19 cellular contexts compared by ENCODE assay signal in the genomic region with DNA sequence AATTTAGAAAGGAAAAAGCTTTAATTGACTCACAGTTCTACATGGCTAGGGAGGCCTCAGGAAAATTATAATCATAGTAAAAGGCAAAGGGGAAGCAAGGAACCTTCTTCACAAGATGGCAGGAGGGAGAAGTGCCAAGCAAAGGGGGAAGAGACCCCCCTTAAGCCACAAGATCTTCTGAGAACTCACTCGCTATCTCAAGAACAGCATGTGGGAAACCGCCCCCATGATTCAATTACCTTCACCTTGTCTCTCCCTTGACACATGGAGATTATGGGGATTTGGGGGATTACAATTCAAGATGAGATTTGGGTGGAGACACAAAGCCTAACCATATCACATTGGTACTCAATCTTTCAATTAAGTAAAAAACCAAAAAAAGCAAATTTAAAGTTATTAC.
DNase-seq lines count a peak whose midpoint lies in the region; ATAC-seq and TF ChIP-seq lines count a peak whose summit lies in the region.
"Had no signal": no experiment of that assay in that cellular context is flagged by ENCODE, and none has a peak within 500 bp of the region (broad histone marks: within the 10 kb centered on the region; RNA-seq: fewer than 3 reads in every experiment).

No MANE protein-coding gene starts in this region.

- ATAC-seq in activated CD4-positive, CD25-positive, alpha-beta regulatory T cell treated with anti-CD3 and anti-CD28 coated beads, Interleukin-2, amount 50 U/mL, for 24 hours, result no peak
- ATAC-seq: GM12878 had no signal

- no peak for TF ChIP-seq POLR2A in esophagus muscularis mucosa (IDR thresholded peaks at IDR 0.05; ENCODE audit: low read depth)

- DNase-seq in KBM-7 (peak; percentile 31), NCI-H82 (lab: John Stamatoyannopoulos, UW) (peak; percentile 98), WERI-Rb-1 (peak; percentile 87), amygdala (lab: John Stamatoyannopoulos, UW) (no peak), esophagus muscularis mucosa (ENCODE audit: extremely low spot score) (no peak), HuH-7.5 (ENCODE audit: low spot score) (no peak)
- DNase-seq: C1 segment of cervical spinal cord; Calu3; CD4-positive, alpha-beta memory T cell; COR-L47; DMS 273 treated with DMSO at 0.1 percent for 48 hours; DMS79; EL; GDM1; GM23248; H7; HCEC 1CT had no signal

- H3K4me3 ChIP-seq in WERI-Rb-1 (ENCODE audit: low read depth, low read length) (no peak overlapping the region), esophagus muscularis mucosa (no peak overlapping the region)
- H3K4me3 ChIP-seq: GM12878, GM23248 had no signal

- no peaks in the 10 kb centered on the region for H3K36me3 ChIP-seq in WERI-Rb-1
- H3K36me3 ChIP-seq in esophagus muscularis mucosa, result no peaks in the 10 kb centered on the region

- in situ Hi-C loops in KBM-7 (cut with MboI; ENCODE audit: low pct_unique_long_range_greater_than_20kb, low sequenced_read_pairs), result no loop called here

- intact Hi-C loops in esophagus muscularis mucosa (cut with DNase I), result no loop called here

- no peak for TF ChIP-seq EP300 in esophagus muscularis mucosa (IDR thresholded peaks at IDR 0.05)

- no peak for TF ChIP-seq CTCF in WERI-Rb-1 (IDR thresholded peaks at IDR 0.05; ENCODE audit: low read depth, low read length)
- TF ChIP-seq CTCF in esophagus muscularis mucosa (IDR thresholded peaks at IDR 0.05), result no peak

- no peaks in the 10 kb centered on the region for H3K27me3 ChIP-seq in WERI-Rb-1 (ENCODE audit: insufficient read depth, low read depth, severe bottlenecking)
- H3K27me3 ChIP-seq in esophagus muscularis mucosa, result no peaks in the 10 kb centered on the region

- 69% methylated on average over 2 of the region's 2 CpGs for WGBS in esophagus muscularis mucosa

- peaks cover 14% of the 10 kb centered on the region for H3K9me3 ChIP-seq in WERI-Rb-1 (ENCODE audit: severe bottlenecking)
- peaks cover 0 to 7% (median 2%) of the 10 kb centered on the region in 4 donors for H3K9me3 ChIP-seq in esophagus muscularis mucosa

- H3K4me1 ChIP-seq in esophagus muscularis mucosa, result no peaks in the 10 kb centered on the region

- H3K27ac ChIP-seq in WERI-Rb-1 (no peak overlapping the region), esophagus muscularis mucosa (replicated peaks in 1 of 4) (no peak overlapping the region)
- H3K27ac ChIP-seq: GM23248 had no signal

Comparison
In these comparisons a context has a peak if more than half of its experiments do, and no peak if none do; other contexts are left out.
1. DNase-seq: peak in KBM-7 (single experiment), NCI-H82 (single experiment) and WERI-Rb-1 (single experiment); none in amygdala (0 of 56), esophagus muscularis mucosa (single experiment) and HuH-7.5 (single experiment).